ENCODE assay signal across 13 cellular contexts in genomic region chr5:169547508-169547907, GRCh38. TPM values are rescaled to one million over a fixed set of nuclear protein-coding genes. Genes with fewer than 3 reads are reported as not detected.
DNase-seq lines count a peak whose midpoint lies in the region; ATAC-seq and TF ChIP-seq lines count a peak whose summit lies in the region.
"Had no signal": no experiment of that assay in that cellular context is flagged by ENCODE, and none has a peak within 500 bp of the region (broad histone marks: within the 10 kb centered on the region; RNA-seq: fewer than 3 reads in every experiment).

No MANE protein-coding gene starts in this region.

- no peak for ATAC-seq in mucosa of descending colon
- ATAC-seq: activated CD8-positive, alpha-beta memory T cell treated with anti-CD3 and anti-CD28 coated beads, Interleukin-2, amount 10 ng/mL, durations not matched to agents 7 days and 5 days; natural killer cell treated with Interleukin-12 subunit alpha and Interleukin-12 subunit beta and Interleukin-15 and Interleukin-18, amount 100 ng/mL, for 72 hours; psoas muscle had no signal

- no peaks in the 10 kb centered on the region for H3K9me3 ChIP-seq in adipocyte (ENCODE audit: control insufficient read depth, low read length)
- no peaks in the 10 kb centered on the region for H3K9me3 ChIP-seq in mucosa of descending colon
- H3K9me3 ChIP-seq: psoas muscle had no signal

- DNase-seq in AG09309 (ENCODE audit: low read depth) (peak; percentile 17), GM03348 (ENCODE audit: low spot score) (peak; percentile 25), adipocyte (ENCODE audit: low read depth) (no peak), left kidney (ENCODE audit: low read depth, low spot score) (peak; percentile 17), mucosa of descending colon (no peak), inferior parietal cortex (ENCODE audit: extremely low spot score) (no peak), HuH-7.5 (ENCODE audit: low spot score) (no peak)
- DNase-seq: activated CD8-positive, alpha-beta memory T cell treated with anti-CD3 and anti-CD28 coated beads, Interleukin-2, amount 10 ng/mL, durations not matched to agents 7 days and 5 days; NCI-H1930; psoas muscle; T-helper 1 cell had no signal

- TF ChIP-seq CTCF in AG09309 (IDR thresholded peaks at IDR 0.05; ENCODE audit: control insufficient read depth, insufficient read depth, low read depth, low read length, missing control alignments), result no peak
- no peak for TF ChIP-seq CTCF in mucosa of descending colon (IDR thresholded peaks at IDR 0.05)

- peak overlapping the region; percentile 53 for H3K9ac ChIP-seq in adipocyte (ENCODE audit: low read length)

- H3K4me1 ChIP-seq in adipocyte (ENCODE audit: control insufficient read depth, insufficient read depth, low read length) (peaks cover 33% of the 10 kb centered on the region), mucosa of descending colon (ENCODE audit: low read depth) (no peaks in the 10 kb centered on the region)
- H3K4me1 ChIP-seq: psoas muscle had no signal

- intact Hi-C loops in mucosa of descending colon (cut with DNase I, micrococcal nuclease), result no loop called here

- no peaks in the 10 kb centered on the region for H3K27me3 ChIP-seq in adipocyte (replicated peaks; ENCODE audit: control insufficient read depth, insufficient read depth, low read length)

- H3K36me3 ChIP-seq in adipocyte (ENCODE audit: control insufficient read depth, insufficient read depth, low read length, severe bottlenecking), result no peaks in the 10 kb centered on the region
- no peaks in the 10 kb centered on the region for H3K36me3 ChIP-seq in mucosa of descending colon (ENCODE audit: low read depth)

- H3K4me3 ChIP-seq in AG09309 (ENCODE audit: control insufficient read depth, low read depth, low read length), result no peak overlapping the region
- H3K4me3 ChIP-seq in adipocyte (ENCODE audit: low read length), result no peak overlapping the region
- no peak overlapping the region for H3K4me3 ChIP-seq in mucosa of descending colon
- H3K4me3 ChIP-seq: lung, psoas muscle had no signal

RNA-seq across cellular contexts. Expression of gene SPDL1, which starts 36.1 kb away (rescaled TPM):
- 10 to 100 TPM in 1 of 3 donors, 1 to 10 TPM in 2; 4.5 to 12.5 (median 5.8) TPM for total RNA-seq in mucosa of descending colon

Comparison
In these comparisons a context has a peak if more than half of its experiments do, and no peak if none do; other contexts are left out.
1. DNase-seq: peak in AG09309 (single experiment), GM03348 (single experiment) and left kidney (single experiment); none in adipocyte (single experiment), mucosa of descending colon (0 of 3), inferior parietal cortex (single experiment) and HuH-7.5 (single experiment).